In the genomic region with DNA sequence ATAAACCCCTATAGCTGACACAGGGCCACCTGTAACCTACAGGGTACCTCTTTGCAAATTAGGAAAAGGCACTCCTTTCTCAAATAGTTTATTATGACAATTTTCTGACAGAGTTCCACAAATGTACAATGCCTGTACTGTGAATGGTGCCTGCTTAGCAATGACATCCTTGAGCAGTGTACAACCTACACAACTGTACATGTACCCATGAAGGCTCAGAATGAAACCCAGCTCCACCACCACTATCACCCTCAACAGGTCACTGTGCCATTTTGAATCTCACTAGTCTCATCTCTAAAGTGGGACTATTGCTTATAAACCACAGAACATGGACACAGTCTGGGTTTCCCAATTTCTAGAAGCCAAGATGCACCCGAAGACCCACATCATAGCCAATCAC, we compare ENCODE assay signal across 16 cellular contexts.
"Had no signal": no experiment of that assay in that cellular context is flagged by ENCODE, and none has a peak within 500 bp of the region (broad histone marks: within the 10 kb centered on the region; RNA-seq: fewer than 3 reads in every experiment).

No MANE protein-coding gene starts in this region.

- H3K9me3 Mint-ChIP-seq: activated T-cell treated with anti-CD3 and anti-CD28 coated beads, Interleukin-2, amount 50 U/mL, for 72 hours; neural progenitor cell had no signal

- H3K27ac Mint-ChIP-seq: activated T-cell treated with anti-CD3 and anti-CD28 coated beads, Interleukin-2, amount 50 U/mL, for 72 hours; neural progenitor cell had no signal

- H3K4me3 Mint-ChIP-seq: activated T-cell treated with anti-CD3 and anti-CD28 coated beads, Interleukin-2, amount 50 U/mL, for 72 hours; neural progenitor cell had no signal

- H3K36me3 ChIP-seq: neural progenitor cell, pancreas had no signal

- H3K4me1 ChIP-seq: pancreas had no signal

- DNase-seq: activated CD4-positive, alpha-beta T cell treated with anti-CD3 and anti-CD28 coated beads, Interleukin-2, amount 50 U/mL, for 48 hours; activated gamma-delta T cell treated with Interleukin-2 at 50 U/mL for 16 hours; activated T-cell treated with anti-CD3 and anti-CD28 coated beads, Interleukin-2, amount 50 U/mL, for 72 hours; brain microvascular endothelial cell; dorsolateral prefrontal cortex; foreskin melanocyte; heart right ventricle; left ventricle myocardium superior; mesenchymal stem cell; T-helper 2 cell had no signal

- H3K27me3 ChIP-seq: brain microvascular endothelial cell, dorsolateral prefrontal cortex, heart right ventricle, neural progenitor cell, pancreas, tibial nerve had no signal

- H3K4me3 ChIP-seq: dorsolateral prefrontal cortex, heart right ventricle, neural progenitor cell, pancreas, skin epidermis, tibial nerve had no signal

- H3K9me3 ChIP-seq: heart right ventricle, pancreas, tibial nerve had no signal

- ATAC-seq: activated CD4-positive, CD25-positive, alpha-beta regulatory T cell treated with anti-CD3 and anti-CD28 coated beads, Interleukin-2, amount 50 U/mL, for 24 hours; activated T-cell treated with anti-CD3 and anti-CD28 coated beads, Interleukin-2, amount 50 U/mL, for 72 hours; heart right ventricle; left ventricle myocardium superior; pancreas; SK-N-SH treated with all-trans-retinoic acid at 6 μM for 48 hours had no signal

- H3K27ac ChIP-seq: brain microvascular endothelial cell, neural progenitor cell, pancreas had no signal
